Comparison of ENCODE assay signal across 1 cellular context in the genomic region with DNA sequence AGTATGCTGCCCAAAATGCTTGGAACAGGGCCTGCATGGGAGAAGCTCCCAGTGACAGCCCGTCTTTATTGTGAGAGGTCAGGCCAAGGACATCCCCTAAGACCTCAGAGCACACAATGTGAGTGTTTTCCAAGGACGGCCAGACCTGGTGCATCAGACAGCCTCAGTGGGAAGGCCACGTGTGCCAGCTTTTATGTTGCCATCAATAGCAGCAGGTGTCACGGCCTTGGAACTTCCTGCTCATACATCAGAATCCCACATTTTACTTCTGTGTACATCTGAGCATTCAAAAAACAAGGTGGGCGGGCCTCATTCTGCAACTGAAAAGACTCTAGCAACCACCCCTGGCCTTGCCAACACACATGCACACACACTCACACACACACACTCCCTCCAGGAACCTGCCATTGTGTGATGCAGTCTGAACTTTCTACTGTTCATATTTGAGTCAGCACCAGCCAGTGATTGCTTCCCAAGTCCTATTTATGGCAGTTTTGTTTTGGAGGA.
TF ChIP-seq lines count a peak whose summit lies in the region.

No MANE protein-coding gene starts in this region.

TF ChIP-seq in WTC11, 78 proteins besides CTCF, POLR2A, EP300 and RAD21 (continued from another document):
- TF ChIP-seq ARID4B (CRISPR knock-in tag; IDR thresholded peaks at IDR 0.05; ENCODE audit: borderline replicate concordance) (no peak), ERG (CRISPR knock-in tag; IDR thresholded peaks at IDR 0.05) (no peak), MXD4 (CRISPR knock-in tag; IDR thresholded peaks at IDR 0.05; ENCODE audit: borderline replicate concordance) (no peak), ATF1 (CRISPR knock-in tag; IDR thresholded peaks at IDR 0.05) (no peak), MYBL2 (CRISPR knock-in tag; IDR thresholded peaks at IDR 0.05) (no peak)
- TF ChIP-seq, protein P1, sequence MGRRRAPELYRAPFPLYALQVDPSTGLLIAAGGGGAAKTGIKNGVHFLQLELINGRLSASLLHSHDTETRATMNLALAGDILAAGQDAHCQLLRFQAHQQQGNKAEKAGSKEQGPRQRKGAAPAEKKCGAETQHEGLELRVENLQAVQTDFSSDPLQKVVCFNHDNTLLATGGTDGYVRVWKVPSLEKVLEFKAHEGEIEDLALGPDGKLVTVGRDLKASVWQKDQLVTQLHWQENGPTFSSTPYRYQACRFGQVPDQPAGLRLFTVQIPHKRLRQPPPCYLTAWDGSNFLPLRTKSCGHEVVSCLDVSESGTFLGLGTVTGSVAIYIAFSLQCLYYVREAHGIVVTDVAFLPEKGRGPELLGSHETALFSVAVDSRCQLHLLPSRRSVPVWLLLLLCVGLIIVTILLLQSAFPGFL (CRISPR knock-in tag; IDR thresholded peaks at IDR 0.05; ENCODE audit: borderline replicate concordance): no peak
